ENCODE assay signal across 20 cellular contexts in genomic region chr19:18526316-18526715, GRCh38. TPM values are rescaled to one million over a fixed set of nuclear protein-coding genes. Genes with fewer than 3 reads are reported as not detected.
A peak's percentile ranks its signal among the peaks of the same experiment; 100 is the strongest.
DNase-seq lines count a peak whose midpoint lies in the region; ATAC-seq and TF ChIP-seq lines count a peak whose summit lies in the region.
"Had no signal": no experiment of that assay in that cellular context is flagged by ENCODE, and none has a peak within 500 bp of the region (broad histone marks: within the 10 kb centered on the region; RNA-seq: fewer than 3 reads in every experiment).

No MANE protein-coding gene starts in this region.

- no peak overlapping the region for H3K27ac Mint-ChIP-seq in neural crest cell (ENCODE audit: unreplicated experiment)
- H3K27ac Mint-ChIP-seq: CD8-positive, alpha-beta T cell had no signal

- intact Hi-C loops in HCT116 (cut with micrococcal nuclease) (no loop called here), uterus (cut with DNase I; ENCODE audit: low total_unique reads) (no loop called here)

- RAD21 ChIA-PET in HCT116 (lab: Charles Lee; ENCODE audit: low non-redundant PET in 1 of 2, low total read pairs in 2 of 2, uncharacterized antibody in 2 of 2, unreplicated experiment in 2 of 2), result interaction anchor here in 1 of 2 experiments (1.1 kb wide), 1 partner anchor 31 kb away, joined by 4 read pairs; the partner anchor contains the start of gene KXD1

- POLR2A ChIA-PET in HCT116 (lab: Charles Lee) (interaction anchor here (0.5 to 1.0 kb wide), 3 partner anchors 8 to 110 kb away, joined by 3 read pairs; partner anchors contain the start of gene KXD1), RWPE1 (lab: Yijun Ruan, JAX; ENCODE audit: low non-redundant PET) (interaction anchor here (0.5 to 1.4 kb wide), 2 partner anchors 9 to 32 kb away, joined by 4 to 6 read pairs; no protein-coding TSS in a partner anchor)

- H3K4me1 Mint-ChIP-seq in neural crest cell, result peaks cover 9% of the 10 kb centered on the region

- no peak overlapping the region for H3K9ac ChIP-seq in HCT116 (ENCODE audit: low read length)
- H3K9ac ChIP-seq: BLaER1 had no signal

- H3K27me3 ChIP-seq in HCT116 (ENCODE audit: insufficient read depth, low read length), result no peaks in the 10 kb centered on the region
- no peaks in the 10 kb centered on the region for H3K27me3 ChIP-seq in uterus
- H3K27me3 ChIP-seq: BLaER1, MG63, SJCRH30 had no signal

- peak; percentile 26 for DNase-seq in HCT116 (ENCODE audit: low read depth, low spot score)
- peak; percentile 95 for DNase-seq in RWPE1 (ENCODE audit: low spot score)
- DNase-seq in epithelial cell of esophagus (ENCODE audit: low read depth), result peak; percentile 98
- no peak for DNase-seq in neural crest cell (ENCODE audit: low read depth, low spot score)
- DNase-seq in uterus, result no peak
- no peak for DNase-seq in NK-92 treated with Interleukin-12 subunit alpha and Interleukin-12 subunit beta, amount 100 ng/mL, for 24 hours (lab: John Stamatoyannopoulos, UW)
- no peak for DNase-seq in GM03348 (ENCODE audit: low spot score)
- DNase-seq: Calu3; CD8-positive, alpha-beta T cell; MG63; NCI-H1048; NCI-H1436 treated with DMSO at 0.1 percent for 48 hours; NCI-H2029; NCI-H2171 treated with DMSO at 0.1 percent for 48 hours; NCI-H446; NCI-H526 treated with DMSO at 0.1 percent for 48 hours; RPMI8226; SJCRH30 had no signal

- H3K79me2 ChIP-seq in HCT116 (ENCODE audit: insufficient read depth, low read length), result peaks cover 5% of the 10 kb centered on the region

- TF ChIP-seq RAD21 in HCT116 (IDR thresholded peaks at IDR 0.05; ENCODE audit: low read depth), result no peak

- no peak for TF ChIP-seq CTCF in HCT116 (IDR thresholded peaks at IDR 0.05 in 2 of 3, conservative IDR thresholded peaks at IDR 0.05 in 1 of 3; ENCODE audit: borderline replicate concordance in 1 of 3, insufficient read depth in 1 of 3, low read depth in 2 of 3, low read length in 2 of 3)
- no peak for TF ChIP-seq CTCF in RWPE1 (conservative IDR thresholded peaks at IDR 0.05; ENCODE audit: low read depth)
- TF ChIP-seq CTCF in epithelial cell of esophagus (IDR thresholded peaks at IDR 0.05; ENCODE audit: insufficient read depth, low read depth, low read length, missing control alignments), result no peak
- TF ChIP-seq CTCF in neural crest cell (conservative IDR thresholded peaks at IDR 0.05), result no peak
- no peak for TF ChIP-seq CTCF in uterus (IDR thresholded peaks at IDR 0.05)

- H3K9me3 Mint-ChIP-seq in neural crest cell, result no peaks in the 10 kb centered on the region
- H3K9me3 Mint-ChIP-seq: CD8-positive, alpha-beta T cell had no signal

- H3K9me3 ChIP-seq in HCT116 (ENCODE audit: control insufficient read depth in 1 of 2, insufficient read depth in 1 of 2, low read depth in 1 of 2, low read length in 2 of 2) (no peaks in the 10 kb centered on the region), uterus (no peaks in the 10 kb centered on the region)
- H3K9me3 ChIP-seq: BLaER1, MG63, SJCRH30 had no signal

- peak overlapping the region; percentile 15 for H3K4me2 ChIP-seq in HCT116 (ENCODE audit: low read length)
- H3K4me2 ChIP-seq: BLaER1 had no signal

- H3K9me2 ChIP-seq in HCT116 (ENCODE audit: insufficient read depth), result no peaks in the 10 kb centered on the region

- H3K4me1 ChIP-seq in HCT116 (ENCODE audit: control insufficient read depth in 1 of 2, insufficient read depth in 2 of 2, low read length in 2 of 2) (peaks cover 7 to 27% of the 10 kb centered on the region in 2 experiments), uterus (no peaks in the 10 kb centered on the region)
- H3K4me1 ChIP-seq: BLaER1, SJCRH30 had no signal

- H3K27ac ChIP-seq in HCT116 (ENCODE audit: low read depth, low read length) (no peak overlapping the region), RWPE1 (peak overlapping the region; percentile 67), uterus (no peak overlapping the region)
- H3K27ac ChIP-seq: BLaER1, SJCRH30 had no signal

- no peaks in the 10 kb centered on the region; a peak in 2 of 4 replicates for H3K36me3 ChIP-seq in HCT116 (ENCODE audit: control insufficient read depth in 1 of 2, insufficient read depth in 2 of 2, low read length in 2 of 2)
- H3K36me3 ChIP-seq in uterus, result no peaks in the 10 kb centered on the region
- H3K36me3 ChIP-seq: SJCRH30 had no signal

- H2AFZ ChIP-seq in HCT116 (ENCODE audit: low read depth, low read length, poor library complexity, severe bottlenecking), result no peak overlapping the region

- H3K36me3 Mint-ChIP-seq in neural crest cell (ENCODE audit: low read depth), result no peaks in the 10 kb centered on the region

- H3K4me3 Mint-ChIP-seq in neural crest cell, result peak overlapping the region; percentile 34
- H3K4me3 Mint-ChIP-seq: CD8-positive, alpha-beta T cell had no signal

- no peaks in the 10 kb centered on the region for H3K27me3 Mint-ChIP-seq in neural crest cell (ENCODE audit: low read depth)

- CTCF ChIA-PET in HCT116 (lab: Charles Lee), result interaction anchor here (0.5 kb wide), 1 partner anchor 25 kb away, joined by 4 read pairs; no protein-coding TSS in a partner anchor
- CTCF ChIA-PET in RWPE1 (lab: Yijun Ruan, JAX), result interaction anchor here (0.6 to 1.4 kb wide), 2 partner anchors 58 to 340 kb away, joined by 3 to 5 read pairs; no protein-coding TSS in a partner anchor

- H3K4me3 ChIP-seq in HCT116 (replicated peaks in 1 of 2; ENCODE audit: low read depth in 1 of 2, low read length in 2 of 2) (no peak overlapping the region), epithelial cell of esophagus (ENCODE audit: low read length) (no peak overlapping the region), uterus (no peak overlapping the region)
- H3K4me3 ChIP-seq: BLaER1, MG63, SJCRH30 had no signal

- BruUV-seq in HCT116 (replicated peaks; lab: Mats Ljungman, UMichigan), result no TSS peak

- ATAC-seq in HCT116 (no peak), HG02610 (IDR thresholded peaks at IDR 0.05; ENCODE audit: unreplicated experiment) (no peak)
- ATAC-seq: CD8-positive, alpha-beta T cell had no signal

- no peaks in the 10 kb centered on the region for H4K20me1 ChIP-seq in HCT116 (ENCODE audit: insufficient read depth)

- TF ChIP-seq POLR2A in HCT116 (IDR thresholded peaks at IDR 0.05; ENCODE audit: borderline replicate concordance, extremely low read depth, insufficient read depth, insufficient read length) (no peak), uterus (IDR thresholded peaks at IDR 0.05) (no peak)

TF ChIP-seq in HCT116, 20 proteins besides CTCF, POLR2A, EP300 and RAD21:
- TF ChIP-seq ZFX (IDR thresholded peaks at IDR 0.05) (no peak), JUND (IDR thresholded peaks at IDR 0.05) (no peak), POLR2AphosphoS5 (IDR thresholded peaks at IDR 0.05; ENCODE audit: low read depth, low read length) (no peak), FOSL1 (IDR thresholded peaks at IDR 0.05; ENCODE audit: low read depth) (no peak), ELF1 (IDR thresholded peaks at IDR 0.05; ENCODE audit: borderline replicate concordance, low read depth) (no peak), YY1 (IDR thresholded peaks at IDR 0.05; ENCODE audit: extremely low read depth, insufficient replicate concordance, low read depth, low read length) (no peak), CEBPB (IDR thresholded peaks at IDR 0.05; ENCODE audit: low read depth) (no peak), EZH2 (IDR thresholded peaks at IDR 0.05) (no peak), ZNF274 (IDR thresholded peaks at IDR 0.05; ENCODE audit: low read depth, low read length) (no peak), EZH2phosphoT487 (IDR thresholded peaks at IDR 0.05; ENCODE audit: borderline replicate concordance) (no peak), CBX3 (IDR thresholded peaks at IDR 0.05; ENCODE audit: low read depth) (no peak), ZBTB33 (IDR thresholded peaks at IDR 0.05; ENCODE audit: extremely low read depth, insufficient replicate concordance, low read length) (no peak)

RNA-seq across cellular contexts. Expression of gene ELL, which starts 4.4 kb away (rescaled TPM):
- total RNA-seq in HCT116 (2021; ENCODE audit: unreplicated experiment) (22.9 TPM), neural crest cell (11.1 and 14.2 TPM in 2 replicates), uterus (10 to 100 TPM in 3 of 4 donors, 1 to 10 TPM in 1; 4.1 to 43.5 (median 21.7) TPM)
- polyA plus RNA-seq in HCT116 (2012), result 14.9 and 19.8 TPM in 2 replicates

RNA-seq across cellular contexts. Expression of gene FKBP8, which starts 17.1 kb away (rescaled TPM):
- total RNA-seq in HCT116 (2021; ENCODE audit: unreplicated experiment) (261 TPM), neural crest cell (173 and 175 TPM in 2 replicates), uterus (100 to 1,000 TPM; 139 to 273 (median 205) TPM)
- 319 and 380 TPM in 2 replicates for polyA plus RNA-seq in HCT116 (2012)

RNA-seq across cellular contexts. Expression of gene KXD1, which starts 31.4 kb away (rescaled TPM):
- total RNA-seq in HCT116 (2021; ENCODE audit: unreplicated experiment) (139 TPM), neural crest cell (88.5 and 91.7 TPM in 2 replicates), uterus (100 to 1,000 TPM in 1 of 4 donors, 10 to 100 TPM in 3; 30.3 to 113 (median 82.5) TPM)
- polyA plus RNA-seq in HCT116 (2012), result 212 and 220 TPM in 2 replicates

RNA-seq across cellular contexts. Expression of gene UBA52, which starts 45.3 kb away (rescaled TPM):
- total RNA-seq in HCT116 (2021; ENCODE audit: unreplicated experiment) (1,743 TPM), neural crest cell (1,081 and 1,137 TPM in 2 replicates), uterus (1,000 to 10,000 TPM in 2 of 4 donors, 100 to 1,000 TPM in 2; 295 to 1,369 (median 721) TPM)
- polyA plus RNA-seq in HCT116 (2012), result 3,327 and 3,735 TPM in 2 replicates

Comparison
In these comparisons a context has a peak if more than half of its experiments do, and no peak if none do; other contexts are left out.
1. DNase-seq: peak in HCT116 (single experiment), RWPE1 (single experiment) and epithelial cell of esophagus (single experiment); none in neural crest cell (single experiment), uterus (0 of 2), NK-92 treated with Interleukin-12 subunit alpha and Interleukin-12 subunit beta, amount 100 ng/mL, for 24 hours (single experiment) and GM03348 (single experiment).